Comparison of ENCODE assay signal across 9 cellular contexts in genomic region chr13:79385694-79386093, GRCh38. TPM values are rescaled to one million over a fixed set of nuclear protein-coding genes. Genes with fewer than 3 reads are reported as not detected.
A peak's percentile ranks its signal among the peaks of the same experiment; 100 is the strongest.
DNase-seq lines count a peak whose midpoint lies in the region; ATAC-seq lines count a peak whose summit lies in the region.
"Had no signal": no experiment of that assay in that cellular context is flagged by ENCODE, and none has a peak within 500 bp of the region (broad histone marks: within the 10 kb centered on the region; RNA-seq: fewer than 3 reads in every experiment).

No MANE protein-coding gene starts in this region.

- POLR2A ChIA-PET in naive thymus-derived CD4-positive, alpha-beta T cell (lab: Charles Lee): interaction anchor here (1.0 kb wide), 1 partner anchor 20 kb away, joined by 3 read pairs; no protein-coding TSS in a partner anchor

- H3K4me1 ChIP-seq in naive thymus-derived CD4-positive, alpha-beta T cell (ENCODE audit: control insufficient read depth in 2 of 2, insufficient read depth in 2 of 2, low read length in 2 of 2): peaks cover 23 to 26% of the 10 kb centered on the region in 2 donors

- H3K9me3 ChIP-seq in naive thymus-derived CD4-positive, alpha-beta T cell (ENCODE audit: control insufficient read depth in 2 of 3, low read length in 3 of 3): no peaks in the 10 kb centered on the region

- no peaks in the 10 kb centered on the region for H3K9me3 Mint-ChIP-seq in naive thymus-derived CD4-positive, alpha-beta T cell

- H3K27ac Mint-ChIP-seq in naive thymus-derived CD4-positive, alpha-beta T cell: peak overlapping the region in 1 of 9 donors; percentile 36
- H3K27ac Mint-ChIP-seq: nephron had no signal

- H3K36me3 Mint-ChIP-seq in naive thymus-derived CD4-positive, alpha-beta T cell: peaks cover 0 to 10% (median 7%) of the 10 kb centered on the region in 5 donors

- no peaks in the 10 kb centered on the region for H3K27me3 Mint-ChIP-seq in naive thymus-derived CD4-positive, alpha-beta T cell

- H3K4me1 Mint-ChIP-seq in naive thymus-derived CD4-positive, alpha-beta T cell: peaks cover 51 to 95% (median 83%) of the 10 kb centered on the region in 7 donors

- H3K36me3 ChIP-seq in naive thymus-derived CD4-positive, alpha-beta T cell (ENCODE audit: control insufficient read depth in 2 of 3, insufficient read depth in 3 of 3, low read length in 3 of 3): no peaks in the 10 kb centered on the region

- intact Hi-C loops in naive thymus-derived CD4-positive, alpha-beta T cell (cut with micrococcal nuclease): no loop called here

- H3K27ac ChIP-seq in naive thymus-derived CD4-positive, alpha-beta T cell (ENCODE audit: low read depth, low read length): no peak overlapping the region

- CTCF ChIA-PET in naive thymus-derived CD4-positive, alpha-beta T cell (lab: Charles Lee): no interaction called here

- H3K27me3 ChIP-seq in naive thymus-derived CD4-positive, alpha-beta T cell (ENCODE audit: control insufficient read depth in 2 of 2, insufficient read depth in 2 of 2, low read length in 2 of 2): no peaks in the 10 kb centered on the region

- ATAC-seq in HG02943 (IDR thresholded peaks at IDR 0.05; ENCODE audit: low read depth, unreplicated experiment): peak; percentile 94
- ATAC-seq in naive thymus-derived CD4-positive, alpha-beta T cell: peak; percentile 61

- peak; percentile 44 for DNase-seq in stimulated activated CD4-positive, alpha-beta T cell treated with anti-CD3 and anti-CD28 coated beads, Interleukin-4, amount 100 ng/mL, for 24 hours
- no peak for DNase-seq in stimulated activated CD4-positive, alpha-beta T cell treated with anti-CD3 and anti-CD28 coated beads, Interleukin-12 subunit alpha, Interleukin-12 subunit beta, amount 100 ng/mL, for 4 hours
- DNase-seq in RPMI8226 (peak; percentile 66), NCI-H2196 (lab: John Stamatoyannopoulos, UW; ENCODE audit: unreplicated experiment) (no peak), NCI-H2029 treated with DMSO at 0.1 percent for 48 hours (lab: John Stamatoyannopoulos, UW) (no peak)
- DNase-seq in naive thymus-derived CD4-positive, alpha-beta T cell: no peak
- DNase-seq in activated effector memory CD4-positive, alpha-beta T cell treated with Interleukin-2 at 50 U/mL for 16 hours: no peak

- H3K4me3 ChIP-seq in naive thymus-derived CD4-positive, alpha-beta T cell (ENCODE audit: low read length): no peak overlapping the region

- peak overlapping the region in 5 of 10 donors; percentile 12 to 63 (median 33) for H3K4me3 Mint-ChIP-seq in naive thymus-derived CD4-positive, alpha-beta T cell
- H3K4me3 Mint-ChIP-seq: nephron had no signal

RNA-seq across cellular contexts. Expression of gene RBM26, which starts 20.4 kb away (rescaled TPM):
- 100 to 1,000 TPM in 2 of 5 experiments, 10 to 100 TPM in 3; 75.4 to 136 (median 85.2) TPM for total RNA-seq in naive thymus-derived CD4-positive, alpha-beta T cell
- polyA plus RNA-seq in naive thymus-derived CD4-positive, alpha-beta T cell: 10 to 100 TPM; 15.7 to 18.8 TPM

Comparison
In these comparisons a context has a peak if more than half of its experiments do, and no peak if none do; other contexts are left out.
1. DNase-seq: peak in stimulated activated CD4-positive, alpha-beta T cell treated with anti-CD3 and anti-CD28 coated beads, Interleukin-4, amount 100 ng/mL, for 24 hours (single experiment) and RPMI8226 (single experiment); none in stimulated activated CD4-positive, alpha-beta T cell treated with anti-CD3 and anti-CD28 coated beads, Interleukin-12 subunit alpha, Interleukin-12 subunit beta, amount 100 ng/mL, for 4 hours (single experiment), naive thymus-derived CD4-positive, alpha-beta T cell (0 of 9), activated effector memory CD4-positive, alpha-beta T cell treated with Interleukin-2 at 50 U/mL for 16 hours (single experiment), NCI-H2196 (single experiment) and NCI-H2029 treated with DMSO at 0.1 percent for 48 hours (single experiment).